Comparison of ENCODE assay signal across 8 cellular contexts in genomic region chr3:56467108-56467507, GRCh38. TPM values are rescaled to one million over a fixed set of nuclear protein-coding genes. Genes with fewer than 3 reads are reported as not detected.
A peak's percentile ranks its signal among the peaks of the same experiment; 100 is the strongest.
DNase-seq lines count a peak whose midpoint lies in the region; ATAC-seq and FAIRE-seq lines count a peak whose summit lies in the region.

No MANE protein-coding gene starts in this region.

- peak; percentile 93 for ATAC-seq in left ventricle myocardium superior

- peak; percentile 93 for DNase-seq in Ammon's horn (ENCODE audit: low spot score)
- DNase-seq in H7: peak; percentile 91
- peak; percentile 5 to 66 for DNase-seq in NCI-H446 (lab: John Stamatoyannopoulos, UW)
- DNase-seq in amygdala (lab: John Stamatoyannopoulos, UW): peak in 52 of 56 donors; percentile 14 to 85 (median 65)
- peak; percentile 68 for DNase-seq in left ventricle myocardium superior
- DNase-seq in pons (ENCODE audit: low spot score): peak; percentile 88
- DNase-seq in GM19239 (ENCODE audit: insufficient read length, low spot score): no peak
- DNase-seq in GM03348 (ENCODE audit: low spot score): no peak

- no peak for FAIRE-seq in GM19239 (lab: Jason Lieb, UNC)

- intact Hi-C loops in left ventricle myocardium superior (cut with micrococcal nuclease): no loop called here

- H3K4me3 ChIP-seq in H7 (ENCODE audit: insufficient read depth, low read depth, low read length): peak overlapping the region; percentile 80

- no peaks in the 10 kb centered on the region for H3K36me3 ChIP-seq in H7 (replicated peaks; ENCODE audit: control insufficient read depth, insufficient read depth, low read length)

- H3K27me3 ChIP-seq in H7 (ENCODE audit: control insufficient read depth, insufficient read depth, low read length): no peaks in the 10 kb centered on the region

RNA-seq across cellular contexts. Expression of gene ERC2, which starts 1.2 kb away (rescaled TPM):
- total RNA-seq in H7 (2014; rRNA removed; shearing (Covaris generic)): 2.4 and 7.9 TPM in 2 replicates
- total RNA-seq in left ventricle myocardium superior: 0.94 TPM

Comparison
In these comparisons a context has a peak if more than half of its experiments do, and no peak if none do; other contexts are left out.
1. DNase-seq: peak in Ammon's horn (single experiment), H7 (single experiment), NCI-H446 (2 of 2), amygdala (52 of 56), left ventricle myocardium superior (single experiment) and pons (single experiment); none in GM19239 (single experiment) and GM03348 (single experiment).